ENCODE assay signal across 8 cellular contexts in the genomic region with DNA sequence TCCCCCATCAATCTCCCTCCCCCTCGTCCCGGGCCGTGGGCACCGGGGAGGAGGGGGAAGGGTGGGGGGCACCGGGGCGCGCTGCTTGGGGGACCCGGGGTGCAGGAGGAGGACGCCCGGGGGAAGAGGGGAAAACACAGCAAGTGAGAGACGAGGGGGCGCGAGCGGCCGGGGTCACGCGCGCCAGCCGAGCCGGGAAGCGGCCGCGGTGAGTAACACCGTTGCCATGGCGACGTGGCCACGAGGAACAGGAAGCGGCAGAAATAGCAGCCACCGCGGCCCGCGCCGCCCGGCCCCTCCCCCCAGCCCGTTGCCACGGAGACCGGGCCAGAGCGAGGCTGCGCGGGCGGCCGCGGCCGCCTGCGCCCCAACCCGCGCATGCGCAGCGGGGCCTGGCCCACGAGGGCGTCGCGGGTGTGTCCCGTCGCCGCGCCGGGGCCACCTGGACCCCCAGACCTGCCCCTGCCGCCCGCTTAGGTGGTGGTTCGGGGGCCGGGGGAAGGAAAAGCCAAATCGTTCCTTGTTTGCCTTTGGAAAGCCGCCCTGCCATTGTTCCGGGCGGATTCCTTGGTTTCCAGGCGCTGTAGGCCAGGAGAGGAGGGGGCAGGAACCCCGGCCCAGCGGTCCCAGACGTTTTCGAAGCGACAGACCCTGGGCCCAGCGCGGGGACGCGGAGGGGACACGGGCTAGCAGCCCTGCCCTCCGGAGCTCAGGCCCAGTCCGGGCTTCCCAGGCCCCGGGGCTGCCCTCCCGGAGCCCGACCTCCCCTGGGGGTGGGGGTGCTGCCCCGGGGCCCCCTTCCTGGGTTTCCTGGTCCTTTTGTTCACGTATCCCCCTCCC.
DNase-seq lines count a peak whose midpoint lies in the region; ATAC-seq, FAIRE-seq and TF ChIP-seq lines count a peak whose summit lies in the region.

No MANE protein-coding gene starts in this region.

- H3K4me1 ChIP-seq in cardiac muscle cell (ENCODE audit: low read depth), result peaks cover 27% of the 10 kb centered on the region
- peaks cover 0 to 17% (median 10%) of the 10 kb centered on the region in 3 donors for H3K4me1 ChIP-seq in pancreas
- H3K4me1 ChIP-seq in thyroid gland, result peaks cover 27 to 32% of the 10 kb centered on the region in 2 donors

- peak; percentile 91 for ATAC-seq in HG02763 (IDR thresholded peaks at IDR 0.05; ENCODE audit: unreplicated experiment)
- peak; percentile 88 for ATAC-seq in activated naive CD8-positive, alpha-beta T cell treated with anti-CD3 and anti-CD28 coated beads, Interleukin-2, amount 50 U/mL, for 24 hours
- peak; percentile 89 to 96 (median 93) for ATAC-seq in pancreas

- peaks cover 12% of the 10 kb centered on the region for H3K9me3 Mint-ChIP-seq in activated naive CD8-positive, alpha-beta T cell treated with anti-CD3 and anti-CD28 coated beads, Interleukin-2, amount 50 U/mL, for 24 hours

- no peaks in the 10 kb centered on the region for H4K20me1 ChIP-seq in SU-DHL-6 (ENCODE audit: low read depth, low read length)

- H3K27ac ChIP-seq in SU-DHL-6 (ENCODE audit: low read depth, low read length) (0 out of 2 replicates have a peak overlapping the region, but pooled peaks have one; percentile 35), cardiac muscle cell (peak overlapping the region; percentile 99), pancreas (peak overlapping the region; percentile 96 to 99 (median 98)), thyroid gland (peak overlapping the region; percentile 99 to 100 (median 100))

- TF ChIP-seq CTCF in GM12865 (IDR thresholded peaks at IDR 0.05; ENCODE audit: insufficient read depth, low read depth, low read length, missing control alignments) (no peak), SU-DHL-6 (IDR thresholded peaks at IDR 0.05; ENCODE audit: insufficient read depth, low read length, poor library complexity, severe bottlenecking) (no peak), cardiac muscle cell (IDR thresholded peaks at IDR 0.05; ENCODE audit: low read depth, low read length) (no peak), pancreas (IDR thresholded peaks at IDR 0.05) (no peak), thyroid gland (IDR thresholded peaks at IDR 0.05) (no peak)

- peak overlapping the region; percentile 78 for H3K4me3 Mint-ChIP-seq in activated naive CD8-positive, alpha-beta T cell treated with anti-CD3 and anti-CD28 coated beads, Interleukin-2, amount 50 U/mL, for 24 hours

- H3K9me2 ChIP-seq in SU-DHL-6 (replicated peaks; ENCODE audit: insufficient read depth, low read length), result no peaks in the 10 kb centered on the region

- H3K4me2 ChIP-seq in SU-DHL-6 (ENCODE audit: low read depth, low read length, poor library complexity, severe bottlenecking), result peak overlapping the region; percentile 92

- no peaks in the 10 kb centered on the region for H3K79me2 ChIP-seq in SU-DHL-6 (ENCODE audit: insufficient read depth, low read length)

- intact Hi-C loops in pancreas (cut with DNase I), result no loop called here
- intact Hi-C loops in thyroid gland (cut with DNase I), result loop anchor here (5.0 kb wide), 1 partner anchor 69 kb away; no protein-coding TSS in a partner anchor

- peak overlapping the region; percentile 54 for H3K9ac ChIP-seq in SU-DHL-6 (ENCODE audit: low read length)

- DNase-seq in GM12865 (ENCODE audit: low read depth) (peak; percentile 98), NCI-H1417 treated with DMSO at 0.1 percent for 48 hours (lab: John Stamatoyannopoulos, UW) (peak; percentile 89), cardiac muscle cell (ENCODE audit: low read depth in 1 of 2, low spot score in 1 of 2) (peak; percentile 98), pancreas (peak; percentile 98 to 100 (median 100)), thyroid gland (peak; percentile 99)
- peak; percentile 100 for DNase-seq in activated naive CD8-positive, alpha-beta T cell treated with anti-CD3 and anti-CD28 coated beads, Interleukin-2, amount 50 U/mL, for 24 hours

- peak overlapping the region; percentile 95 for H3K27ac Mint-ChIP-seq in activated naive CD8-positive, alpha-beta T cell treated with anti-CD3 and anti-CD28 coated beads, Interleukin-2, amount 50 U/mL, for 24 hours

- no peaks in the 10 kb centered on the region for H3K9me3 ChIP-seq in SU-DHL-6 (ENCODE audit: insufficient read depth, low read length)
- H3K9me3 ChIP-seq in cardiac muscle cell (ENCODE audit: low read depth), result no peaks in the 10 kb centered on the region
- no peaks in the 10 kb centered on the region for H3K9me3 ChIP-seq in pancreas
- no peaks in the 10 kb centered on the region for H3K9me3 ChIP-seq in thyroid gland

- FAIRE-seq in pancreas (lab: Jason Lieb, UNC), result no peak

- peak overlapping the region; percentile 85 for H2AFZ ChIP-seq in SU-DHL-6 (ENCODE audit: low read depth, low read length, severe bottlenecking)

- H3F3A ChIP-seq in SU-DHL-6 (ENCODE audit: insufficient read depth), result no peaks in the 10 kb centered on the region

- peaks cover 22% of the 10 kb centered on the region for H3K4me1 Mint-ChIP-seq in activated naive CD8-positive, alpha-beta T cell treated with anti-CD3 and anti-CD28 coated beads, Interleukin-2, amount 50 U/mL, for 24 hours

- no peaks in the 10 kb centered on the region for H3K36me3 ChIP-seq in SU-DHL-6 (ENCODE audit: low read length)
- no peaks in the 10 kb centered on the region for H3K36me3 ChIP-seq in cardiac muscle cell
- H3K36me3 ChIP-seq in pancreas, result no peaks in the 10 kb centered on the region
- H3K36me3 ChIP-seq in thyroid gland, result no peaks in the 10 kb centered on the region

- peak; percentile 97 to 98 for TF ChIP-seq POLR2A in thyroid gland (IDR thresholded peaks at IDR 0.05)

- WGBS in pancreas, 2 donors, result 1 to 2% methylated on average over 51 to 84 of the region's 84 CpGs
- WGBS in thyroid gland, 2 donors, result 1 to 2% methylated on average over 16 to 37 of the region's 84 CpGs

- no peaks in the 10 kb centered on the region for H3K27me3 Mint-ChIP-seq in activated naive CD8-positive, alpha-beta T cell treated with anti-CD3 and anti-CD28 coated beads, Interleukin-2, amount 50 U/mL, for 24 hours

- peak overlapping the region; percentile 92 for H3K4me3 ChIP-seq in GM12865 (ENCODE audit: low read depth, low read length)
- peak overlapping the region; percentile 66 for H3K4me3 ChIP-seq in SU-DHL-6 (ENCODE audit: insufficient read depth, low read length, poor library complexity, severe bottlenecking)
- peak overlapping the region; percentile 34 for H3K4me3 ChIP-seq in cardiac muscle cell
- H3K4me3 ChIP-seq in pancreas, result peak overlapping the region; percentile 20 to 59 (median 42)
- peak overlapping the region in 2 of 3 donors; percentile 43 to 46 for H3K4me3 ChIP-seq in thyroid gland (replicated peaks in 1 of 3)

- H3K36me3 Mint-ChIP-seq in activated naive CD8-positive, alpha-beta T cell treated with anti-CD3 and anti-CD28 coated beads, Interleukin-2, amount 50 U/mL, for 24 hours (ENCODE audit: low read depth), result peaks cover 3% of the 10 kb centered on the region

- H3K27me3 ChIP-seq in SU-DHL-6 (ENCODE audit: low read length) (no peaks in the 10 kb centered on the region), cardiac muscle cell (no peaks in the 10 kb centered on the region), pancreas (no peaks in the 10 kb centered on the region), thyroid gland (no peaks in the 10 kb centered on the region)

Comparison
In these comparisons a context has a peak if more than half of its experiments do, and no peak if none do; other contexts are left out.
1. Peak in every context shown above with its lines: DNase-seq, ATAC-seq, H3K4me3 ChIP-seq and H3K27ac ChIP-seq.
2. H3K4me3 ChIP-seq: peak in every context shown above with its lines; median percentile 92 in GM12865; 66 in SU-DHL-6; 44 in thyroid gland; 42 in pancreas; 34 in cardiac muscle cell.
3. H3K27ac ChIP-seq: peak in every context shown above with its lines; median percentile 100 in thyroid gland; 99 in cardiac muscle cell; 98 in pancreas; 35 in SU-DHL-6.